9 cellular contexts compared by ENCODE assay signal in the genomic region with DNA sequence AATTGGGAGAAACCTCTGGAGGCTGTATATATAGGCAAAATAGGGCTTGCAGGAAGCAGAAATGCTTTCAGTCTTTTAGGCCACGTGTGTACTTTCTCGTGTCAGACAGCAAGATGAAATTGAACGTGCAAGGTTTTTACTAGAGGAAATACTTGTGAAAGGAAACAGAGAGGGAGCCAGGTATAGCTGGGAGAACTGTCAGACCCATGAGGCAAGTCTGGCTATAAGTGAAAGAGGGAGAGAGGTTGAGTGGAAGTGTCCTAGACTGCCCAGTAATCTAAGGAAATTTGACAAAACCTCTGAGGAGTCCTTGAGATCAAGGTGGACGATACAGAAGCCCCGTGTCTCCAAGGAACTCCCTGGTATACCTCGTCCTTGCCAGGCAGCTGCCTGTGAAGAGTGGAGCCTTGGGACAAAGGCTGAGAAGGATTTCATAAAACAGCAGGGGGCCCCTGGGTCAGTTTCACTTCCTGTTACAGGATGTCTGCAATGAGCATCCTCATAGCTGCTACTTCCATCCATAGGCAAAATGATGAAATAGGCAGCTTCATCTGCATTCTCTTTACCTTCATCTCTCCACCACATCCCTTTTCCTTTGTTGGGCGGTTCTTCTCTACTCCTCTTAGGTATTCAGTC.
DNase-seq lines count a peak whose midpoint lies in the region; TF ChIP-seq lines count a peak whose summit lies in the region.
"Had no signal": no experiment of that assay in that cellular context is flagged by ENCODE, and none has a peak within 500 bp of the region (broad histone marks: within the 10 kb centered on the region; RNA-seq: fewer than 3 reads in every experiment).

No MANE protein-coding gene starts in this region.

- no peak overlapping the region for H3K4me3 ChIP-seq in H7 (ENCODE audit: insufficient read depth, low read depth, low read length)
- H3K4me3 ChIP-seq in MG63: no peak overlapping the region

- H3K27ac Mint-ChIP-seq in HFFc6: no peak overlapping the region

- no peaks in the 10 kb centered on the region for H3K27me3 ChIP-seq in H7 (ENCODE audit: control insufficient read depth, insufficient read depth, low read length)
- no peaks in the 10 kb centered on the region for H3K27me3 ChIP-seq in MG63
- H3K27me3 ChIP-seq: neutrophil had no signal

- peak in 2 of 3 experiments; percentile 54 to 55 for DNase-seq in NCI-H1417 (lab: John Stamatoyannopoulos, UW)
- no peak for DNase-seq in NCI-H1417 treated with DMSO at 0.1 percent for 48 hours (lab: John Stamatoyannopoulos, UW)
- peak; percentile 3 for DNase-seq in H7
- DNase-seq in MG63: peak; percentile 3
- peak; percentile 55 for DNase-seq in germinal center (ENCODE audit: low spot score)
- no peak for DNase-seq in KG1 (lab: John Stamatoyannopoulos, UW)
- DNase-seq in erythroblast (lab: John Stamatoyannopoulos, UW): no peak
- DNase-seq in HFFc6: no peak

- H3K9me3 Mint-ChIP-seq in HFFc6: peaks cover 8% of the 10 kb centered on the region

- no peaks in the 10 kb centered on the region for H3K9me3 ChIP-seq in MG63
- H3K9me3 ChIP-seq: neutrophil had no signal

- H3K4me3 Mint-ChIP-seq in HFFc6: no peak overlapping the region

- TF ChIP-seq CTCF in HFFc6 (IDR thresholded peaks at IDR 0.05): no peak

- H3K36me3 Mint-ChIP-seq in HFFc6 (ENCODE audit: low read depth): no peaks in the 10 kb centered on the region

- H3K27me3 Mint-ChIP-seq in HFFc6 (ENCODE audit: insufficient read depth): no peaks in the 10 kb centered on the region

- H3K36me3 ChIP-seq in H7 (replicated peaks; ENCODE audit: control insufficient read depth, insufficient read depth, low read length): no peaks in the 10 kb centered on the region
- H3K36me3 ChIP-seq in MG63: no peaks in the 10 kb centered on the region
- H3K36me3 ChIP-seq: neutrophil had no signal

- TF ChIP-seq POLR2A in erythroblast (IDR thresholded peaks at IDR 0.05; ENCODE audit: low read length): no peak

- no peaks in the 10 kb centered on the region for H3K4me1 Mint-ChIP-seq in HFFc6 (ENCODE audit: low read depth)

Comparison
In these comparisons a context has a peak if more than half of its experiments do, and no peak if none do; other contexts are left out.
1. DNase-seq: peak in NCI-H1417 (2 of 3), H7 (single experiment), MG63 (single experiment) and germinal center (single experiment); none in NCI-H1417 treated with DMSO at 0.1 percent for 48 hours (single experiment), KG1 (single experiment), erythroblast (0 of 2) and HFFc6 (single experiment).